ENCODE assay signal across 26 cellular contexts in the genomic region with DNA sequence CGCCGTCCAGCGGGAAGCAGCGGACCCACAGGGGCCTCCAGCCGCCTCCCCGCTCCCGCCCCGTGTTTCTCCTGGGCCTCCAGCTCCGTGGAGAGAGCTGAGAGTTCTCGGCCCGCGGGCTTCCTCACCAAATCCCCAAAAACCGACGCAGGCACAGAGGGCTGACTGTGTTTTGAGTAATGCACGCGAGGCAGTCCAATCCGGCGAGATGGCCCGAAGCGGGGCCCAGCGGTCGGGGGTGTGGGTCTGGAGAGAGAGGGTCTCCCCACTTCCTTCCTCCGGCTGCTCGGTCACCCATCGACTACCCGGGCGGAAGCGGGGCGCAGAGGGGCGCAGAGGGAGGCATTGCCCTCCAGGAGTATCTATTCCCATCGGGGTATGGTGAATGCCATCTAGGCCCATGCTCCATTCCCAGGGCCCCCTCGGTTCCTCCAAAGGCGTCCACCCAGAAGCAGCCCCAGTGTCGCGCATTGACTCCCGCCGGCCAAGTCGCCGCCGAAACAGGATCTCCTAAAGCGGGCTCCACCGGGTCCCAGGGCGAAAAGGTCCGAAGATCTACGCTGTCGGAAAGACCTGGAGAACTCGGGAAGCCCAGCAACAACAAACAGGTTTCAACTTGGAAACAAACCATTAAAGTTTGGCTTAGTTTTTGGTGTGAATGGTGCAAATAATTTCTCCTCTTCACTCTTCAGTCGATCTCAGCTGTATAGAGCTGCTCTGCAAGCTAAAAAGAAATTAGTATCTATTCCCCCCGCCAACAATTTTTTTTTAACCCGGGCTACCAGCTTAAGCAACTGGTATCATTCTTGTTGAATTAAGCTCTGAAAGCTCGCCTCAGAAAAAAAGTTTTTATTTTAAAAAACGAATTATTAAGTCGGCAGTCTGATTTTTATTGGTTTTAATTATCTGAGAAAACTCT. TPM values are rescaled to one million over a fixed set of nuclear protein-coding genes. Genes with fewer than 3 reads are reported as not detected.
DNase-seq lines count a peak whose midpoint lies in the region; ATAC-seq, FAIRE-seq and TF ChIP-seq lines count a peak whose summit lies in the region.
"Had no signal": no experiment of that assay in that cellular context is flagged by ENCODE, and none has a peak within 500 bp of the region (broad histone marks: within the 10 kb centered on the region; RNA-seq: fewer than 3 reads in every experiment).

No MANE protein-coding gene starts in this region.

- RAD21 ChIA-PET in GM12878 (lab: Charles Lee; ENCODE audit: unreplicated experiment) = interaction anchor here (1.6 kb wide), 1 partner anchor 131 kb away, joined by 3 read pairs; no protein-coding TSS in a partner anchor

- H3K9me3 ChIP-seq in H9 (ENCODE audit: control insufficient read depth, low read depth, low read length) = no peaks in the 10 kb centered on the region
- no peaks in the 10 kb centered on the region; the same call in 2 of the 3 replicates for H3K9me3 ChIP-seq in GM12878 (replicated peaks; ENCODE audit: control insufficient read depth, insufficient read depth, low read length)
- no peaks in the 10 kb centered on the region for H3K9me3 ChIP-seq in mucosa of descending colon
- H3K9me3 ChIP-seq: ovary, sigmoid colon, tibial artery had no signal

- H3K4me1 ChIP-seq in H9 (ENCODE audit: insufficient read depth, low read length) (no peaks in the 10 kb centered on the region), GM12878 (ENCODE audit: control insufficient read depth, insufficient read depth, low read length) (no peaks in the 10 kb centered on the region), mucosa of descending colon (ENCODE audit: low read depth) (no peaks in the 10 kb centered on the region)
- H3K4me1 ChIP-seq: tibial artery had no signal

- SMC1A ChIA-PET in GM12878 (lab: Charles Lee; ENCODE audit: uncharacterized antibody, unreplicated experiment) = interaction anchor here (1.2 kb wide), 1 partner anchor 131 kb away, joined by 3 read pairs; no protein-coding TSS in a partner anchor

- peak; percentile 71 for DNase-seq in H9
- DNase-seq in GM12878 (ENCODE audit: low read depth, low spot score) = no peak
- DNase-seq in left kidney (ENCODE audit: low read depth, low spot score) = peak; percentile 45
- DNase-seq in retina = peak; percentile 66
- DNase-seq in stimulated activated naive CD4-positive, alpha-beta T cell (lab: John Stamatoyannopoulos, UW) = no peak
- no peak for DNase-seq in activated CD4-positive, alpha-beta T cell treated with anti-CD3 and anti-CD28 coated beads for 1 hour
- no peak for DNase-seq in mucosa of descending colon
- no peak for DNase-seq in UCSD-AML1 (lab: John Stamatoyannopoulos, UW; ENCODE audit: unreplicated experiment)
- DNase-seq: activated naive CD4-positive, alpha-beta T cell treated with anti-CD3 and anti-CD28 coated beads, Interleukin-2, amount 50 U/mL, for 16 hours; CD4-positive, CD25-positive, alpha-beta regulatory T cell; cortex of kidney; Karpas-422; MV-4-11; NCI-H2171; NCI-H524; ovary; sigmoid colon; stimulated activated CD4-positive, alpha-beta T cell treated with anti-CD3 and anti-CD28 coated beads, Interleukin-15, amount 100 ng/mL, for 24 hours; stomach; T-helper 2 cell; tibial artery had no signal

- intact Hi-C loops in GM12878 (cut with micrococcal nuclease; ENCODE audit: unreplicated experiment) (no loop called here), mucosa of descending colon (cut with DNase I, micrococcal nuclease) (no loop called here)

- no TSS peak for BruUV-seq in GM12878 (replicated peaks; lab: Mats Ljungman, UMichigan)

- H3T11ph ChIP-seq in H9 (ENCODE audit: low read length) = no peak overlapping the region

- no peak overlapping the region for H2AFZ ChIP-seq in H9 (ENCODE audit: low read length)
- no peak overlapping the region for H2AFZ ChIP-seq in GM12878 (ENCODE audit: control insufficient read depth, low read depth, low read length)

- no peak overlapping the region for H3K27ac Mint-ChIP-seq in H9
- H3K27ac Mint-ChIP-seq: activated T-helper 1 cell treated with anti-CD3 and anti-CD28 coated beads, Interleukin-12 subunit alpha, Interleukin-12 subunit beta, Interleukin-2, Interleukin-4 antibody, amounts not matched to agents 30 ng/mL and 10 ng/mL and 1 ng/mL, durations not matched to agents 14 hours and 24 hours and 36 hours had no signal

- H3K23me2 ChIP-seq in H9 (ENCODE audit: insufficient read length, low read depth, low read length, poor library complexity, severe bottlenecking) = no peaks in the 10 kb centered on the region

- CTCF ChIA-PET in GM12878 (lab: Yijun Ruan, JAX) = interaction anchor here (0.5 kb wide), 1 partner anchor 1798 kb away, joined by 3 read pairs; no protein-coding TSS in a partner anchor

- H3K79me1 ChIP-seq in H9 (ENCODE audit: insufficient read depth, low read depth, low read length, poor library complexity, severe bottlenecking) = no peaks in the 10 kb centered on the region

- no peak overlapping the region for H3K14ac ChIP-seq in H9 (ENCODE audit: insufficient read depth, low read length)

- no peak overlapping the region for H2BK12ac ChIP-seq in H9 (ENCODE audit: insufficient read length, low read depth, low read length)

- H4K8ac ChIP-seq in H9 (replicated peaks; ENCODE audit: insufficient read length, low read depth, low read length) = no peak overlapping the region

- no peak overlapping the region for H3K4me3 ChIP-seq in GM12878
- no peak overlapping the region for H3K4me3 ChIP-seq in mucosa of descending colon
- H3K4me3 ChIP-seq: ovary, sigmoid colon, stomach, tibial artery had no signal

- FAIRE-seq in GM12878 (lab: Jason Lieb, UNC) = no peak
- FAIRE-seq: D721Med, endometrium had no signal

- H4K91ac ChIP-seq in H9 (ENCODE audit: insufficient read length, low read depth, low read length) = no peak overlapping the region

- no peak for TF ChIP-seq EP300 in GM12878 (IDR thresholded peaks at IDR 0.05; ENCODE audit: borderline replicate concordance in 1 of 2, control insufficient read depth in 1 of 2, low read depth in 2 of 2, low read length in 2 of 2)

- no peak overlapping the region for H2BK20ac ChIP-seq in H9 (ENCODE audit: low read depth, low read length, poor library complexity, severe bottlenecking)

- no peak overlapping the region for H3K23ac ChIP-seq in H9 (ENCODE audit: insufficient read length, low read depth, low read length)

- no peak for TF ChIP-seq RAD21 in GM12878 (IDR thresholded peaks at IDR 0.05; ENCODE audit: insufficient read depth, low read depth, low read length)

- H3K4me2 ChIP-seq in H9 (ENCODE audit: insufficient read depth, insufficient read length, low read length) (no peak overlapping the region), GM12878 (ENCODE audit: control insufficient read depth, insufficient read depth) (no peak overlapping the region)

- H3K36me3 Mint-ChIP-seq in H9 (ENCODE audit: insufficient read depth in 1 of 3, low read depth in 3 of 3) = no peaks in the 10 kb centered on the region
- H3K36me3 Mint-ChIP-seq: CD4-positive, CD25-positive, alpha-beta regulatory T cell had no signal

- H3K56ac ChIP-seq in H9 (ENCODE audit: insufficient read length, low read depth, low read length) = no peak overlapping the region

- H3K79me2 ChIP-seq in H9 (ENCODE audit: insufficient read depth, low read length) (no peaks in the 10 kb centered on the region), GM12878 (ENCODE audit: control insufficient read depth, insufficient read depth, low read length) (no peaks in the 10 kb centered on the region)

- peaks cover 98% of the 10 kb centered on the region for H3K27me3 ChIP-seq in H9 (ENCODE audit: insufficient read depth, low read length)
- peaks cover 19 to 58% of the 10 kb centered on the region in 2 experiments for H3K27me3 ChIP-seq in GM12878 (replicated peaks in 1 of 2; ENCODE audit: control insufficient read depth in 2 of 2, insufficient read depth in 2 of 2, low read length in 1 of 2)
- H3K27me3 ChIP-seq: ovary had no signal

- H3K4ac ChIP-seq in H9 (ENCODE audit: low read depth, low read length) = no peak overlapping the region

- no peak overlapping the region for H3K4me3 Mint-ChIP-seq in H9
- H3K4me3 Mint-ChIP-seq: activated T-helper 1 cell treated with anti-CD3 and anti-CD28 coated beads, Interleukin-12 subunit alpha, Interleukin-12 subunit beta, Interleukin-2, Interleukin-4 antibody, amounts not matched to agents 30 ng/mL and 10 ng/mL and 1 ng/mL, durations not matched to agents 14 hours and 24 hours and 36 hours had no signal

- no peak overlapping the region for H2BK15ac ChIP-seq in H9 (ENCODE audit: low read depth, low read length)

- no peaks in the 10 kb centered on the region for H3K36me3 ChIP-seq in GM12878 (ENCODE audit: control insufficient read depth in 2 of 2, insufficient read depth in 2 of 2, low read length in 1 of 2)
- H3K36me3 ChIP-seq in mucosa of descending colon (ENCODE audit: low read depth) = no peaks in the 10 kb centered on the region
- H3K36me3 ChIP-seq: ovary, sigmoid colon, stomach, tibial artery had no signal

- H3K4me1 Mint-ChIP-seq in H9 = peaks cover 6 to 11% of the 10 kb centered on the region in 2 experiments; a peak in 3 of 4 replicates

- H2BK5ac ChIP-seq in H9 (ENCODE audit: insufficient read length, low read length) = no peak overlapping the region

- in situ Hi-C loops in GM12878 (cut with MboI) = no loop called here

- no peak overlapping the region for H3K27ac ChIP-seq in H9 (ENCODE audit: insufficient read length, low read depth, low read length)
- H3K27ac ChIP-seq in GM12878 (ENCODE audit: control insufficient read depth, insufficient read depth) = no peak overlapping the region
- H3K27ac ChIP-seq: ovary, sigmoid colon, stomach, tibial artery had no signal

- no peak overlapping the region for H2BK120ac ChIP-seq in H9 (ENCODE audit: low read depth, low read length, poor library complexity, severe bottlenecking)

- TF ChIP-seq CTCF in H9 (conservative IDR thresholded peaks at IDR 0.05) (no peak), GM12878 (IDR thresholded peaks at IDR 0.05 in 2 of 3, conservative IDR thresholded peaks at IDR 0.05 in 1 of 3; ENCODE audit: control insufficient read depth in 2 of 3, extremely low read depth in 1 of 3, insufficient read depth in 1 of 3, low read depth in 3 of 3, low read length in 3 of 3) (no peak), mucosa of descending colon (IDR thresholded peaks at IDR 0.05) (no peak)

- H4K5ac ChIP-seq in H9 (ENCODE audit: insufficient read length, low read depth, low read length) = no peak overlapping the region

- no CpG with 5 or more reads among the region's 53 CpGs for WGBS in H9 (ENCODE audit: extremely low coverage, insufficient read length, low lambda C conversion rate)
- 25% methylated on average over 42 of the region's 53 CpGs for WGBS in GM12878 (ENCODE audit: insufficient coverage, insufficient replicate concordance, low lambda C conversion rate, missing lambda C conversion rate)

- ATAC-seq in GM12878 (no peak), mucosa of descending colon (no peak)

- peaks cover 100% of the 10 kb centered on the region for H3K27me3 Mint-ChIP-seq in H9 (ENCODE audit: low read depth)

- H2AK5ac ChIP-seq in H9 (ENCODE audit: insufficient read length, low read length) = no peak overlapping the region

- peaks cover 0 to 5% of the 10 kb centered on the region in 2 experiments; a peak in 2 of 5 replicates for H3K9me3 Mint-ChIP-seq in H9
- H3K9me3 Mint-ChIP-seq: activated T-helper 1 cell treated with anti-CD3 and anti-CD28 coated beads, Interleukin-12 subunit alpha, Interleukin-12 subunit beta, Interleukin-2, Interleukin-4 antibody, amounts not matched to agents 30 ng/mL and 10 ng/mL and 1 ng/mL, durations not matched to agents 14 hours and 24 hours and 36 hours had no signal

- POLR2A ChIA-PET in GM12878 (lab: Charles Lee) = no interaction called here

- H4K20me1 ChIP-seq in H9 (ENCODE audit: control insufficient read depth, insufficient read depth, insufficient read length) = no peaks in the 10 kb centered on the region
- no peaks in the 10 kb centered on the region for H4K20me1 ChIP-seq in GM12878 (ENCODE audit: control insufficient read depth, insufficient read depth)

- no peak overlapping the region for H3K9ac ChIP-seq in H9 (ENCODE audit: extremely low read depth, insufficient read length, low read length)
- no peak overlapping the region for H3K9ac ChIP-seq in GM12878 (ENCODE audit: control insufficient read depth, insufficient read depth, low read length)

- no peak for TF ChIP-seq POLR2A in GM12878 (IDR thresholded peaks at IDR 0.05; ENCODE audit: low read depth, low read length)

- no peak overlapping the region for H3K18ac ChIP-seq in H9 (ENCODE audit: insufficient read length, low read depth, low read length)

RNA-seq across cellular contexts. Expression of gene HOXB13, which starts 19.2 kb away (rescaled TPM):
- not detected in 2 replicates for total RNA-seq in H9 (2021)
- not detected in 2 replicates for total RNA-seq in GM12878 (2013; cell fraction: nucleolus; rRNA removed)
- total RNA-seq in GM12878 (2014; rRNA removed) = not detected in 2 replicates
- not detected in 2 replicates for total RNA-seq in GM12878 (2014; rRNA removed; fragmentation: Illumina TruSeq; extraction: Trizol)
- total RNA-seq in GM12878 (2021) = 0.05 TPM in 2 replicates
- not detected for polyA plus RNA-seq in GM12878 (2011; ENCODE audit: low read depth)
- not detected in 2 replicates for polyA plus RNA-seq in GM12878 (2011; rRNA removed)
- polyA plus RNA-seq in GM12878 (2011; cell fraction: cytosol; rRNA removed) = not detected in 2 replicates
- not detected in 2 replicates for polyA plus RNA-seq in GM12878 (2011; cell fraction: nucleus; rRNA removed)
- polyA plus RNA-seq in GM12878 (2012) = not detected in 2 replicates
- not detected in 2 replicates for polyA plus RNA-seq in GM12878 (2014; fragmentation: Illumina TruSeq; extraction: Trizol)
- polyA plus RNA-seq in GM12878 (2014; fragmentation: Nextera tagmentation; extraction: Ambion mirVana) = not detected
- not detected in 2 replicates for polyA plus RNA-seq in GM12878 (2014; rRNA removed)
- not detected for polyA plus RNA-seq in GM12878 (2016; fragmentation: Nextera tagmentation; extraction: Ambion mirVana)
- polyA minus RNA-seq in GM12878 (2011; rRNA and poly(A)+ RNA removed) = not detected in 2 replicates
- not detected in 2 replicates for polyA minus RNA-seq in GM12878 (2011; cell fraction: cytosol; rRNA and poly(A)+ RNA removed)
- polyA minus RNA-seq in GM12878 (2011; cell fraction: nucleus; rRNA and poly(A)+ RNA removed) = not detected in 2 replicates
- 10 to 100 TPM; 12.2 to 65.4 (median 48.2) TPM for total RNA-seq in mucosa of descending colon
- total RNA-seq: activated T-helper 1 cell treated with anti-CD3 and anti-CD28 coated beads, Interleukin-12 subunit alpha, Interleukin-12 subunit beta, Interleukin-2, Interleukin-4 antibody, amounts not matched to agents 30 ng/mL and 10 ng/mL and 1 ng/mL, durations not matched to agents 14 hours and 24 hours and 36 hours; CD4-positive, CD25-positive, alpha-beta regulatory T cell had no signal
- polyA plus RNA-seq: CD4-positive, CD25-positive, alpha-beta regulatory T cell; ovary had no signal

RNA-seq across cellular contexts. Expression of gene PRAC2, which starts 24.7 kb away (rescaled TPM):
- total RNA-seq in H9 (2021) (not detected in 2 replicates), GM12878 (2014; rRNA removed) (not detected in 2 replicates), GM12878 (2014; rRNA removed; fragmentation: Illumina TruSeq; extraction: Trizol) (not detected in 2 replicates), GM12878 (2021) (not detected in 2 replicates), mucosa of descending colon (10 to 100 TPM in 2 of 3 donors, 1 to 10 TPM in 1; 6.6 to 24.0 (median 12.4) TPM)
- not detected in 2 replicates for total RNA-seq in GM12878 (2013; cell fraction: nucleolus; rRNA removed)
- not detected for polyA plus RNA-seq in GM12878 (2011; ENCODE audit: low read depth)
- polyA plus RNA-seq in GM12878 (2011; rRNA removed) (not detected in 2 replicates), GM12878 (2014; fragmentation: Illumina TruSeq; extraction: Trizol) (not detected in 2 replicates), GM12878 (2014; fragmentation: Nextera tagmentation; extraction: Ambion mirVana) (under 1 TPM in 1 of 2 experiments, not detected in 1; 0.31 TPM), GM12878 (2014; rRNA removed) (not detected in 2 replicates), GM12878 (2016; fragmentation: Nextera tagmentation; extraction: Ambion mirVana) (not detected)
- not detected in 2 replicates for polyA plus RNA-seq in GM12878 (2011; cell fraction: cytosol; rRNA removed)
- not detected in 2 replicates for polyA plus RNA-seq in GM12878 (2011; cell fraction: nucleus; rRNA removed)
- not detected in 2 replicates for polyA plus RNA-seq in GM12878 (2012)
- polyA minus RNA-seq in GM12878 (2011; rRNA and poly(A)+ RNA removed) = not detected in 2 replicates
- not detected in 2 replicates for polyA minus RNA-seq in GM12878 (2011; cell fraction: cytosol; rRNA and poly(A)+ RNA removed)
- polyA minus RNA-seq in GM12878 (2011; cell fraction: nucleus; rRNA and poly(A)+ RNA removed) = not detected in 2 replicates
- total RNA-seq: activated T-helper 1 cell treated with anti-CD3 and anti-CD28 coated beads, Interleukin-12 subunit alpha, Interleukin-12 subunit beta, Interleukin-2, Interleukin-4 antibody, amounts not matched to agents 30 ng/mL and 10 ng/mL and 1 ng/mL, durations not matched to agents 14 hours and 24 hours and 36 hours; CD4-positive, CD25-positive, alpha-beta regulatory T cell; HT1080; ovary; stomach had no signal
- polyA plus RNA-seq: CD4-positive, CD25-positive, alpha-beta regulatory T cell; ovary; stomach had no signal

RNA-seq across cellular contexts. Expression of gene PRAC1, which starts 25.4 kb away (rescaled TPM):
- total RNA-seq in H9 (2021) (not detected in 2 replicates), GM12878 (2014; rRNA removed) (not detected in 2 replicates), GM12878 (2014; rRNA removed; fragmentation: Illumina TruSeq; extraction: Trizol) (not detected in 2 replicates), GM12878 (2021) (not detected in 2 replicates), mucosa of descending colon (100 to 1,000 TPM in 2 of 3 donors, 10 to 100 TPM in 1; 32.2 to 180 (median 137) TPM)
- not detected in 2 replicates for total RNA-seq in GM12878 (2013; cell fraction: nucleolus; rRNA removed)
- polyA plus RNA-seq in GM12878 (2011; ENCODE audit: low read depth) = not detected
- polyA plus RNA-seq in GM12878 (2011; rRNA removed) (not detected in 2 replicates), GM12878 (2014; fragmentation: Illumina TruSeq; extraction: Trizol) (not detected in 2 replicates), GM12878 (2014; fragmentation: Nextera tagmentation; extraction: Ambion mirVana) (not detected), GM12878 (2014; rRNA removed) (not detected in 2 replicates), GM12878 (2016; fragmentation: Nextera tagmentation; extraction: Ambion mirVana) (not detected)
- not detected in 2 replicates for polyA plus RNA-seq in GM12878 (2011; cell fraction: cytosol; rRNA removed)
- polyA plus RNA-seq in GM12878 (2011; cell fraction: nucleus; rRNA removed) = not detected in 2 replicates
- not detected in 2 replicates for polyA plus RNA-seq in GM12878 (2012)
- polyA minus RNA-seq in GM12878 (2011; rRNA and poly(A)+ RNA removed) = not detected in 2 replicates
- not detected in 2 replicates for polyA minus RNA-seq in GM12878 (2011; cell fraction: cytosol; rRNA and poly(A)+ RNA removed)
- polyA minus RNA-seq in GM12878 (2011; cell fraction: nucleus; rRNA and poly(A)+ RNA removed) = not detected in 2 replicates
- total RNA-seq: activated T-helper 1 cell treated with anti-CD3 and anti-CD28 coated beads, Interleukin-12 subunit alpha, Interleukin-12 subunit beta, Interleukin-2, Interleukin-4 antibody, amounts not matched to agents 30 ng/mL and 10 ng/mL and 1 ng/mL, durations not matched to agents 14 hours and 24 hours and 36 hours; CD4-positive, CD25-positive, alpha-beta regulatory T cell; HT1080; ovary; RPMI7951; stomach had no signal
- polyA plus RNA-seq: CD4-positive, CD25-positive, alpha-beta regulatory T cell; ovary; stomach had no signal

Comparison
In these comparisons a context has a peak if more than half of its experiments do, and no peak if none do; other contexts are left out.
1. DNase-seq: peak in H9 (single experiment), left kidney (single experiment) and retina (single experiment); none in GM12878 (single experiment), stimulated activated naive CD4-positive, alpha-beta T cell (0 of 6), activated CD4-positive, alpha-beta T cell treated with anti-CD3 and anti-CD28 coated beads for 1 hour (single experiment), mucosa of descending colon (0 of 3) and UCSD-AML1 (single experiment).
2. RNA of gene HOXB13, which starts 19.2 kb away (total RNA-seq): 12.2 to 65.4 TPM in mucosa of descending colon; not detected in H9 and 0.05 TPM in GM12878; every median in the first group is over 10 times any median in the second.
3. RNA of gene PRAC1, which starts 25.4 kb away (total RNA-seq): 32.2 to 180 TPM in mucosa of descending colon; not detected in H9 and not detected in GM12878; every median in the first group is over 10 times any median in the second.